15 cellular contexts compared by ENCODE assay signal in the genomic region with DNA sequence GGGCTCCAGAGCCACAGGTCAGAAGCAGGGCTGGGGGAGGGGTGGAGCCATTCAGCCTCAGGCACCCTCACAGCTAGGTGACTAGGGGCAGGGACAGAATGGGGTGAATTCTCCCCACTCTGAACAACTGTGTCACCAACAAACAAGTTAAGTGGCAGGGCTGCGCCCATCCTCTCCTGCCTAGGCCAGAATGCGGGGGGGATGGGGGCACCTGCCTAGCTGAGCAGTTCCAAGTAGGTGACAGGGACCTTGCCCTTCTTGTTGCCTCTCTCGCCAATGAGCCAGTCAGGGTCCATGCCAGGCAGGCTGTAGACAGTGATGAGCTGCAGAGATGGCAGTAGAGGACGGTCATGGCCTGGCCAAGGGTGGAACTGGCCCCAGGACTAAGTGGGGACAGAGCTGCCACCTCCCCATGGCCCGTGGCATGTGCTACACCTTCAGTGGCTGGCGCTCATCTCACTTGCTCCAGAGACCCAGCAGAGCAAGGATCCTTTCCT.
"Had no signal": no experiment of that assay in that cellular context is flagged by ENCODE, and none has a peak within 500 bp of the region (broad histone marks: within the 10 kb centered on the region; RNA-seq: fewer than 3 reads in every experiment).

No MANE protein-coding gene starts in this region.

- H3K27ac ChIP-seq: body of pancreas, epithelial cell of prostate, pancreas had no signal

- ATAC-seq: body of pancreas; effector memory CD8-positive, alpha-beta T cell; gastroesophageal sphincter; left colon; pancreas had no signal

- FAIRE-seq: pancreas, small intestine, TTC549 had no signal

- H3K4me3 ChIP-seq: body of pancreas, gastroesophageal sphincter, pancreas, tibial nerve had no signal

- H3K9me3 ChIP-seq: body of pancreas, gastroesophageal sphincter, pancreas, tibial nerve had no signal

- H3K4me1 ChIP-seq: pancreas had no signal

- DNase-seq: activated CD4-positive, CD25-positive, alpha-beta regulatory T cell; activated effector memory CD4-positive, alpha-beta T cell treated with Interleukin-2 at 50 U/mL for 16 hours; body of pancreas; cortex of kidney; effector memory CD8-positive, alpha-beta T cell; hypothalamus; left colon; retina; small intestine; T-helper 2 cell had no signal

- H3K27me3 ChIP-seq: body of pancreas, gastroesophageal sphincter, pancreas, tibial nerve had no signal
